Comparison of ENCODE assay signal across 22 cellular contexts in genomic region chr2:127739800-127740199, GRCh38. TPM values are rescaled to one million over a fixed set of nuclear protein-coding genes. Genes with fewer than 3 reads are reported as not detected.
A peak's percentile ranks its signal among the peaks of the same experiment; 100 is the strongest.
DNase-seq lines count a peak whose midpoint lies in the region; ATAC-seq, FAIRE-seq and TF ChIP-seq lines count a peak whose summit lies in the region.
"Had no signal": no experiment of that assay in that cellular context is flagged by ENCODE, and none has a peak within 500 bp of the region (broad histone marks: within the 10 kb centered on the region; RNA-seq: fewer than 3 reads in every experiment).

No MANE protein-coding gene starts in this region.

- H4K20me1 ChIP-seq in GM12878 (ENCODE audit: control insufficient read depth, insufficient read depth), result no peaks in the 10 kb centered on the region

- ATAC-seq in activated CD4-positive, alpha-beta T cell treated with anti-CD3 and anti-CD28 coated beads for 36 hours, result peak; percentile 52
- peak; percentile 60 for ATAC-seq in activated T-cell treated with anti-CD3 and anti-CD28 coated beads, Interleukin-2, amount 50 U/mL, for 72 hours (replicated peaks in 1 of 2)
- ATAC-seq in activated T-cell treated with anti-CD3 and anti-CD28 coated beads, Interleukin-2, amount 50 U/mL, for 4 hours, result no peak
- ATAC-seq in GM12878 (no peak), GM21390 (IDR thresholded peaks at IDR 0.05; ENCODE audit: unreplicated experiment) (no peak)
- ATAC-seq in stimulated activated effector memory CD8-positive, alpha-beta T cell treated with anti-CD3 and anti-CD28 coated beads, Interleukin-12 subunit alpha, Interleukin-12 subunit beta, amount 100 ng/mL, for 72 hours, result peak; percentile 70
- ATAC-seq: A549, HCT116 had no signal

- TF ChIP-seq RAD21 in GM12878 (IDR thresholded peaks at IDR 0.05; ENCODE audit: insufficient read depth, low read depth, low read length), result no peak

- no peaks in the 10 kb centered on the region for H3K79me2 ChIP-seq in GM12878 (ENCODE audit: control insufficient read depth, insufficient read depth, low read length)

- RAD21 ChIA-PET in GM12878 (lab: Charles Lee; ENCODE audit: unreplicated experiment), result no interaction called here

- peaks cover 62% of the 10 kb centered on the region for H3K4me1 Mint-ChIP-seq in activated CD4-positive, alpha-beta T cell treated with anti-CD3 and anti-CD28 coated beads for 36 hours
- peaks cover 59% of the 10 kb centered on the region for H3K4me1 Mint-ChIP-seq in activated T-cell treated with anti-CD3 and anti-CD28 coated beads, Interleukin-2, amount 50 U/mL, for 72 hours (ENCODE audit: low read depth)
- peaks cover 26% of the 10 kb centered on the region for H3K4me1 Mint-ChIP-seq in activated T-cell treated with anti-CD3 and anti-CD28 coated beads, Interleukin-2, amount 50 U/mL, for 4 hours (ENCODE audit: low read depth)
- peaks cover 56% of the 10 kb centered on the region for H3K4me1 Mint-ChIP-seq in stimulated activated effector memory CD8-positive, alpha-beta T cell treated with anti-CD3 and anti-CD28 coated beads, Interleukin-12 subunit alpha, Interleukin-12 subunit beta, amount 100 ng/mL, for 72 hours

- FAIRE-seq in GM12878 (lab: Jason Lieb, UNC), result peak; percentile 13
- FAIRE-seq: A549, G401.6, GM12892, GM18507 had no signal

- H3K4me1 ChIP-seq in GM12878 (ENCODE audit: control insufficient read depth, insufficient read depth, low read length), result peaks cover 3% of the 10 kb centered on the region; the same call in 1 of the 2 replicates
- no peaks in the 10 kb centered on the region for H3K4me1 ChIP-seq in ovary (ENCODE audit: insufficient read depth)

- H3K4me3 ChIP-seq in GM12878 (no peak overlapping the region), ovary (no peak overlapping the region)
- H3K4me3 ChIP-seq: A549 had no signal

- peaks cover 0 to 5% of the 10 kb centered on the region in 2 experiments; a peak in 3 of 4 replicates for H3K36me3 ChIP-seq in GM12878 (ENCODE audit: control insufficient read depth in 2 of 2, insufficient read depth in 2 of 2, low read length in 1 of 2)
- H3K36me3 ChIP-seq in ovary, result no peaks in the 10 kb centered on the region

- H3K9me3 ChIP-seq in GM12878 (replicated peaks; ENCODE audit: control insufficient read depth, insufficient read depth, low read length), result no peaks in the 10 kb centered on the region
- no peaks in the 10 kb centered on the region for H3K9me3 ChIP-seq in ovary
- H3K9me3 ChIP-seq: A549, Caco-2 had no signal

- no peak overlapping the region for H3K4me3 Mint-ChIP-seq in activated CD4-positive, alpha-beta T cell treated with anti-CD3 and anti-CD28 coated beads for 36 hours
- peak overlapping the region in 1 of 2 donors; percentile 59 for H3K4me3 Mint-ChIP-seq in activated T-cell treated with anti-CD3 and anti-CD28 coated beads, Interleukin-2, amount 50 U/mL, for 72 hours
- H3K4me3 Mint-ChIP-seq in activated T-cell treated with anti-CD3 and anti-CD28 coated beads, Interleukin-2, amount 50 U/mL, for 4 hours, result no peak overlapping the region
- H3K4me3 Mint-ChIP-seq in stimulated activated effector memory CD8-positive, alpha-beta T cell treated with anti-CD3 and anti-CD28 coated beads, Interleukin-12 subunit alpha, Interleukin-12 subunit beta, amount 100 ng/mL, for 72 hours, result no peak overlapping the region
- H3K4me3 Mint-ChIP-seq: CD4-positive, alpha-beta T cell; HFFc6 had no signal

- no peak overlapping the region for H3K4me2 ChIP-seq in GM12878 (ENCODE audit: control insufficient read depth, insufficient read depth)
- H3K4me2 ChIP-seq: A549 had no signal

- 27% methylated on average over 1 of the region's 1 CpG for WGBS in GM12878 (ENCODE audit: insufficient coverage, insufficient replicate concordance, low lambda C conversion rate, missing lambda C conversion rate)
- WGBS in ovary, 3 donors, result 92 to 100% (median 99%) methylated on average over 1 of the region's 1 CpG

- peak overlapping the region; percentile 34 for H3K27ac Mint-ChIP-seq in activated CD4-positive, alpha-beta T cell treated with anti-CD3 and anti-CD28 coated beads for 36 hours
- peak overlapping the region; percentile 83 for H3K27ac Mint-ChIP-seq in activated T-cell treated with anti-CD3 and anti-CD28 coated beads, Interleukin-2, amount 50 U/mL, for 72 hours
- H3K27ac Mint-ChIP-seq in stimulated activated effector memory CD8-positive, alpha-beta T cell treated with anti-CD3 and anti-CD28 coated beads, Interleukin-12 subunit alpha, Interleukin-12 subunit beta, amount 100 ng/mL, for 72 hours, result peak overlapping the region; percentile 52
- H3K27ac Mint-ChIP-seq: CD4-positive, alpha-beta T cell; HFFc6 had no signal

- CTCF ChIA-PET in activated CD4-positive, alpha-beta T cell treated with anti-CD3 and anti-CD28 coated beads for 36 hours (lab: Charles Lee), result interaction anchor here (0.6 to 1.3 kb wide), 2 partner anchors 21 to 25 kb away, joined by 3 read pairs; no protein-coding TSS in a partner anchor
- CTCF ChIA-PET in GM12878 (lab: Yijun Ruan, JAX), result interaction anchor here (1.0 to 1.7 kb wide), 2 partner anchors 12 to 66 kb away, joined by 3 read pairs; no protein-coding TSS in a partner anchor

- H3K9ac ChIP-seq in GM12878 (ENCODE audit: control insufficient read depth, insufficient read depth, low read length), result no peak overlapping the region

- H3K27me3 ChIP-seq in GM12878 (replicated peaks in 1 of 2; ENCODE audit: control insufficient read depth in 2 of 2, insufficient read depth in 2 of 2, low read length in 1 of 2) (no peaks in the 10 kb centered on the region), ovary (no peaks in the 10 kb centered on the region)

- TF ChIP-seq EP300 in GM12878 (IDR thresholded peaks at IDR 0.05; ENCODE audit: borderline replicate concordance in 1 of 2, control insufficient read depth in 1 of 2, low read depth in 2 of 2, low read length in 2 of 2) (no peak), ovary (IDR thresholded peaks at IDR 0.05) (no peak)

- H3K27ac ChIP-seq in GM12878 (ENCODE audit: control insufficient read depth, insufficient read depth) (no peak overlapping the region), ovary (no peak overlapping the region)
- H3K27ac ChIP-seq: 22Rv1, A549, C4-2B, HL-60 had no signal

- in situ Hi-C loops in GM12878 (cut with MboI), result no loop called here

- H2AFZ ChIP-seq in GM12878 (ENCODE audit: control insufficient read depth, low read depth, low read length), result no peak overlapping the region

- H3K9me3 Mint-ChIP-seq in activated CD4-positive, alpha-beta T cell treated with anti-CD3 and anti-CD28 coated beads for 36 hours (ENCODE audit: low read depth), result no peaks in the 10 kb centered on the region
- H3K9me3 Mint-ChIP-seq in activated T-cell treated with anti-CD3 and anti-CD28 coated beads, Interleukin-2, amount 50 U/mL, for 72 hours, result no peaks in the 10 kb centered on the region
- no peaks in the 10 kb centered on the region for H3K9me3 Mint-ChIP-seq in activated T-cell treated with anti-CD3 and anti-CD28 coated beads, Interleukin-2, amount 50 U/mL, for 4 hours
- H3K9me3 Mint-ChIP-seq in stimulated activated effector memory CD8-positive, alpha-beta T cell treated with anti-CD3 and anti-CD28 coated beads, Interleukin-12 subunit alpha, Interleukin-12 subunit beta, amount 100 ng/mL, for 72 hours, result no peaks in the 10 kb centered on the region
- H3K9me3 Mint-ChIP-seq: CD4-positive, alpha-beta T cell; HFFc6 had no signal

- intact Hi-C loops in activated CD4-positive, alpha-beta T cell treated with anti-CD3 and anti-CD28 coated beads for 36 hours (cut with DNase I, micrococcal nuclease), result loop anchor here in 1 of 2 experiments (2.0 kb wide), 1 partner anchor 17 kb away; no protein-coding TSS in a partner anchor
- intact Hi-C loops in GM12878 (cut with micrococcal nuclease; ENCODE audit: unreplicated experiment), result loop anchor here (5.0 kb wide), 1 partner anchor 37 kb away; the partner anchor contains the start of gene SFT2D3
- intact Hi-C loops in ovary (cut with DNase I), result no loop called here

- SMC1A ChIA-PET in GM12878 (lab: Charles Lee; ENCODE audit: uncharacterized antibody, unreplicated experiment), result interaction anchor here (0.7 to 1.4 kb wide), 6 partner anchors 8 to 38 kb away, joined by 3 read pairs; no protein-coding TSS in a partner anchor

- POLR2A ChIA-PET in activated CD4-positive, alpha-beta T cell treated with anti-CD3 and anti-CD28 coated beads for 36 hours (lab: Charles Lee), result no interaction called here
- POLR2A ChIA-PET in GM12878 (lab: Charles Lee), result interaction anchor here (0.5 to 1.4 kb wide), 2 partner anchors 10 to 70 kb away, joined by 5 to 7 read pairs; no protein-coding TSS in a partner anchor

- BruUV-seq in GM12878 (replicated peaks; lab: Mats Ljungman, UMichigan), result no TSS peak

- TF ChIP-seq POLR2A in GM12878 (IDR thresholded peaks at IDR 0.05; ENCODE audit: low read depth, low read length) (no peak), ovary (IDR thresholded peaks at IDR 0.05) (no peak)

- H3K27me3 Mint-ChIP-seq in activated CD4-positive, alpha-beta T cell treated with anti-CD3 and anti-CD28 coated beads for 36 hours, result no peaks in the 10 kb centered on the region
- no peaks in the 10 kb centered on the region for H3K27me3 Mint-ChIP-seq in activated T-cell treated with anti-CD3 and anti-CD28 coated beads, Interleukin-2, amount 50 U/mL, for 72 hours (ENCODE audit: low read depth)
- H3K27me3 Mint-ChIP-seq in activated T-cell treated with anti-CD3 and anti-CD28 coated beads, Interleukin-2, amount 50 U/mL, for 4 hours (ENCODE audit: low read depth), result no peaks in the 10 kb centered on the region
- H3K27me3 Mint-ChIP-seq: CD4-positive, alpha-beta T cell had no signal

- TF ChIP-seq CTCF in GM12878 (IDR thresholded peaks at IDR 0.05 in 2 of 3, conservative IDR thresholded peaks at IDR 0.05 in 1 of 3; ENCODE audit: control insufficient read depth in 2 of 3, extremely low read depth in 1 of 3, insufficient read depth in 1 of 3, low read depth in 3 of 3, low read length in 3 of 3) (no peak), ovary (IDR thresholded peaks at IDR 0.05) (no peak)

- peaks cover 49% of the 10 kb centered on the region for H3K36me3 Mint-ChIP-seq in activated CD4-positive, alpha-beta T cell treated with anti-CD3 and anti-CD28 coated beads for 36 hours (ENCODE audit: low read depth)
- H3K36me3 Mint-ChIP-seq in activated T-cell treated with anti-CD3 and anti-CD28 coated beads, Interleukin-2, amount 50 U/mL, for 72 hours (ENCODE audit: insufficient read depth in 2 of 2), result peaks cover 7 to 27% of the 10 kb centered on the region in 2 donors
- peaks cover 52% of the 10 kb centered on the region for H3K36me3 Mint-ChIP-seq in activated T-cell treated with anti-CD3 and anti-CD28 coated beads, Interleukin-2, amount 50 U/mL, for 4 hours (ENCODE audit: insufficient read depth)
- H3K36me3 Mint-ChIP-seq in stimulated activated effector memory CD8-positive, alpha-beta T cell treated with anti-CD3 and anti-CD28 coated beads, Interleukin-12 subunit alpha, Interleukin-12 subunit beta, amount 100 ng/mL, for 72 hours, result peaks cover 88% of the 10 kb centered on the region

- no peak for DNase-seq in activated CD4-positive, alpha-beta T cell treated with anti-CD3 and anti-CD28 coated beads for 36 hours
- DNase-seq in activated CD4-positive, alpha-beta T cell treated with anti-CD3 and anti-CD28 coated beads, Interleukin-2, amount 50 U/mL, for 48 hours, result no peak
- DNase-seq in activated T-cell treated with anti-CD3 and anti-CD28 coated beads, Interleukin-2, amount 50 U/mL, for 72 hours, result peak in 1 of 2 donors; percentile 10
- DNase-seq in activated T-cell treated with anti-CD3 and anti-CD28 coated beads, Interleukin-2, amount 50 U/mL, for 4 hours, result no peak
- DNase-seq in GM12878 (ENCODE audit: low read depth, low spot score) (no peak), ovary (no peak)
- no peak for DNase-seq in stimulated activated effector memory CD8-positive, alpha-beta T cell treated with anti-CD3 and anti-CD28 coated beads, Interleukin-12 subunit alpha, Interleukin-12 subunit beta, amount 100 ng/mL, for 72 hours (ENCODE audit: low spot score in 2 of 2)
- DNase-seq: AML-193; Caco-2; CD4-positive, alpha-beta T cell; GOT3; H7; HFFc6 had no signal

RNA-seq across cellular contexts. Expression of gene SFT2D3, which starts 38.5 kb away (rescaled TPM):
- total RNA-seq in activated CD4-positive, alpha-beta T cell treated with anti-CD3 and anti-CD28 coated beads for 36 hours, result 1 to 10 TPM; 2.8 to 3.1 TPM
- total RNA-seq in activated T-cell treated with anti-CD3 and anti-CD28 coated beads, Interleukin-2, amount 50 U/mL, for 72 hours, result 1 to 10 TPM; 3.7 to 4.7 TPM
- total RNA-seq in activated T-cell treated with anti-CD3 and anti-CD28 coated beads, Interleukin-2, amount 50 U/mL, for 4 hours, result 1 to 10 TPM; 6.4 TPM
- 9.5 and 11.1 TPM in 2 replicates for total RNA-seq in GM12878 (2013; cell fraction: nucleolus; rRNA removed)
- total RNA-seq in GM12878 (2014; rRNA removed), result 8.4 and 9.3 TPM in 2 replicates
- 5.4 and 5.5 TPM in 2 replicates for total RNA-seq in GM12878 (2014; rRNA removed; fragmentation: Illumina TruSeq; extraction: Trizol)
- 6.2 and 6.5 TPM in 2 replicates for total RNA-seq in GM12878 (2021)
- not detected for polyA plus RNA-seq in GM12878 (2011; ENCODE audit: low read depth)
- polyA plus RNA-seq in GM12878 (2011; rRNA removed), result 4.2 and 5.9 TPM in 2 replicates
- polyA plus RNA-seq in GM12878 (2011; cell fraction: cytosol; rRNA removed), result 2.9 and 3.2 TPM in 2 replicates
- 4.4 and 4.8 TPM in 2 replicates for polyA plus RNA-seq in GM12878 (2011; cell fraction: nucleus; rRNA removed)
- polyA plus RNA-seq in GM12878 (2012), result not detected in 2 replicates
- 6.6 and 7.4 TPM in 2 replicates for polyA plus RNA-seq in GM12878 (2014; fragmentation: Illumina TruSeq; extraction: Trizol)
- polyA plus RNA-seq in GM12878 (2014; fragmentation: Nextera tagmentation; extraction: Ambion mirVana), result not detected
- polyA plus RNA-seq in GM12878 (2014; rRNA removed), result 6.6 and 6.8 TPM in 2 replicates
- polyA plus RNA-seq in GM12878 (2016; fragmentation: Nextera tagmentation; extraction: Ambion mirVana), result not detected
- 3.9 and 5.7 TPM in 2 replicates for polyA minus RNA-seq in GM12878 (2011; rRNA and poly(A)+ RNA removed)
- polyA minus RNA-seq in GM12878 (2011; cell fraction: cytosol; rRNA and poly(A)+ RNA removed), result 1.7 and 2.0 TPM in 2 replicates
- 6.4 and 9.9 TPM in 2 replicates for polyA minus RNA-seq in GM12878 (2011; cell fraction: nucleus; rRNA and poly(A)+ RNA removed)
- total RNA-seq in ovary, result 1 to 10 TPM; 6.1 to 9.8 (median 6.9) TPM
- polyA plus RNA-seq in ovary, result 1 to 10 TPM; 5.1 to 8.5 TPM

Comparison
In these comparisons a context has a peak if more than half of its experiments do, and no peak if none do; other contexts are left out.
1. ATAC-seq: peak in activated CD4-positive, alpha-beta T cell treated with anti-CD3 and anti-CD28 coated beads for 36 hours (single experiment), activated T-cell treated with anti-CD3 and anti-CD28 coated beads, Interleukin-2, amount 50 U/mL, for 72 hours (2 of 2) and stimulated activated effector memory CD8-positive, alpha-beta T cell treated with anti-CD3 and anti-CD28 coated beads, Interleukin-12 subunit alpha, Interleukin-12 subunit beta, amount 100 ng/mL, for 72 hours (single experiment); none in activated T-cell treated with anti-CD3 and anti-CD28 coated beads, Interleukin-2, amount 50 U/mL, for 4 hours (0 of 2), GM12878 (single experiment) and GM21390 (single experiment).
2. Peak in every context shown above with its lines, with median percentiles within 50 percentile points of each other: H3K27ac Mint-ChIP-seq.